24 cellular contexts compared by ENCODE assay signal in genomic region chr12:30870491-30871265, GRCh38. TPM values are rescaled to one million over a fixed set of nuclear protein-coding genes. Genes with fewer than 3 reads are reported as not detected.
"Had no signal": no experiment of that assay in that cellular context is flagged by ENCODE, and none has a peak within 500 bp of the region (broad histone marks: within the 10 kb centered on the region; RNA-seq: fewer than 3 reads in every experiment).

No MANE protein-coding gene starts in this region.

- H3K4me3 Mint-ChIP-seq: activated B cell treated with CpG ODN at 0.5 μM for 24 hours; activated CD4-positive, alpha-beta T cell treated with anti-CD3 and anti-CD28 coated beads for 36 hours; activated naive CD8-positive, alpha-beta T cell treated with anti-CD3 and anti-CD28 coated beads, Interleukin-2, amount 10 ng/mL, durations not matched to agents 7 days and 5 days; activated T-cell treated with anti-CD3 and anti-CD28 coated beads, Interleukin-2, amount 50 U/mL, for 24 hours; dendritic cell treated with granulocyte-macrophage colony-stimulating factor and Interleukin-4, amounts not matched to agents 40 ng/mL and 50 ng/mL, for 4 days; mesothelial cell of epicardium; naive thymus-derived CD8-positive, alpha-beta T cell; neural progenitor cell had no signal

- H3K27me3 Mint-ChIP-seq: dendritic cell treated with granulocyte-macrophage colony-stimulating factor and Interleukin-4, amounts not matched to agents 40 ng/mL and 50 ng/mL, for 4 days had no signal

- H3K4me2 ChIP-seq: neural progenitor cell had no signal

- ATAC-seq: activated CD4-positive, alpha-beta T cell treated with anti-CD3 and anti-CD28 coated beads for 36 hours; left lung; naive thymus-derived CD8-positive, alpha-beta T cell; stimulated activated naive CD8-positive, alpha-beta T cell treated with anti-CD3 and anti-CD28 coated beads, Interleukin-15, Interleukin-2, amounts not matched to agents 100 U/mL and 50 U/mL, for 24 hours had no signal

- H3K4me1 ChIP-seq: left lung had no signal

- H3K27me3 ChIP-seq: cardiac muscle cell, left lung, neural progenitor cell had no signal

- H3K27ac ChIP-seq: cardiac muscle cell, left lung, neural progenitor cell had no signal

- H3K4me1 Mint-ChIP-seq: activated B cell treated with CpG ODN at 0.5 μM for 24 hours; activated CD4-positive, alpha-beta T cell treated with anti-CD3 and anti-CD28 coated beads for 36 hours; activated naive CD8-positive, alpha-beta T cell treated with anti-CD3 and anti-CD28 coated beads, Interleukin-2, amount 10 ng/mL, durations not matched to agents 7 days and 5 days had no signal

- DNase-seq: activated B cell treated with CpG ODN at 0.5 μM for 24 hours; activated CD4-positive, alpha-beta T cell treated with anti-CD3 and anti-CD28 coated beads for 36 hours; activated CD4-positive, alpha-beta T cell treated with anti-CD3 and anti-CD28 coated beads, Interleukin-2, amount 50 U/mL, for 4 hours; activated CD8-positive, alpha-beta memory T cell treated with anti-CD3 and anti-CD28 coated beads for 24 hours; activated CD8-positive, alpha-beta memory T cell treated with anti-CD3 and anti-CD28 coated beads, Interleukin-2, amount 50 U/mL, for 4 hours; activated naive CD4-positive, alpha-beta T cell; activated naive CD8-positive, alpha-beta T cell treated with anti-CD3 and anti-CD28 coated beads, Interleukin-2, amount 10 ng/mL, durations not matched to agents 7 days and 5 days; activated T-cell treated with anti-CD3 and anti-CD28 coated beads, Interleukin-2, amount 50 U/mL, for 24 hours; amygdala; effector CD8-positive, alpha-beta T cell; foreskin melanocyte; kidney glomerular epithelial cell; left lung; naive thymus-derived CD8-positive, alpha-beta T cell; retina; stimulated activated CD4-positive, alpha-beta T cell treated with anti-CD3 and anti-CD28 coated beads, Interleukin-4, amount 100 ng/mL, for 4 hours; stimulated activated naive CD8-positive, alpha-beta T cell treated with anti-CD3 and anti-CD28 coated beads, Interleukin-15, Interleukin-2, amounts not matched to agents 100 U/mL and 50 U/mL, for 24 hours; T-helper 1 cell; T-helper 9 cell had no signal

- H3K4me3 ChIP-seq: cardiac muscle cell, left lung, neural progenitor cell had no signal

- H3K36me3 ChIP-seq: cardiac muscle cell, left lung, neural progenitor cell had no signal

- H2AFZ ChIP-seq: neural progenitor cell had no signal

- H3K9ac ChIP-seq: neural progenitor cell had no signal

- H3K27ac Mint-ChIP-seq: activated B cell treated with CpG ODN at 0.5 μM for 24 hours; activated CD4-positive, alpha-beta T cell treated with anti-CD3 and anti-CD28 coated beads for 36 hours; activated naive CD8-positive, alpha-beta T cell treated with anti-CD3 and anti-CD28 coated beads, Interleukin-2, amount 10 ng/mL, durations not matched to agents 7 days and 5 days; activated T-cell treated with anti-CD3 and anti-CD28 coated beads, Interleukin-2, amount 50 U/mL, for 24 hours; activated T-helper 2 cell treated with anti-CD3 and anti-CD28 coated beads, Interferon-gamma antibody, Interleukin-2, Interleukin-4, amounts not matched to agents 10 μg/mL and 5 μg/mL and 100 μg/mL, durations not matched to agents 14 hours and 24 hours and 36 hours; dendritic cell treated with granulocyte-macrophage colony-stimulating factor and Interleukin-4, amounts not matched to agents 40 ng/mL and 50 ng/mL, for 4 days; mesothelial cell of epicardium; naive thymus-derived CD8-positive, alpha-beta T cell; neural progenitor cell had no signal

- H3K36me3 Mint-ChIP-seq: activated naive CD8-positive, alpha-beta T cell treated with anti-CD3 and anti-CD28 coated beads, Interleukin-2, amount 10 ng/mL, durations not matched to agents 7 days and 5 days; mesothelial cell of epicardium; neural progenitor cell had no signal

RNA-seq across cellular contexts. Expression of gene TSPAN11, which starts 55.9 kb away (rescaled TPM):
- total RNA-seq: activated B cell treated with CpG ODN at 0.5 μM for 24 hours; activated CD4-positive, alpha-beta T cell treated with anti-CD3 and anti-CD28 coated beads for 36 hours; activated naive CD8-positive, alpha-beta T cell treated with anti-CD3 and anti-CD28 coated beads, Interleukin-2, amount 10 ng/mL, durations not matched to agents 7 days and 5 days; activated T-helper 2 cell treated with anti-CD3 and anti-CD28 coated beads, Interferon-gamma antibody, Interleukin-2, Interleukin-4, amounts not matched to agents 10 μg/mL and 5 μg/mL and 100 μg/mL, durations not matched to agents 14 hours and 24 hours and 36 hours; naive thymus-derived CD8-positive, alpha-beta T cell had no signal
